Comparison of ENCODE assay signal across 1 cellular context in genomic region chr3:128412180-128413002, GRCh38.
A peak's percentile ranks its signal among the peaks of the same experiment; 100 is the strongest.
TF ChIP-seq lines count a peak whose summit lies in the region.

No MANE protein-coding gene starts in this region.

TF ChIP-seq in H1, 55 proteins besides CTCF, POLR2A, EP300 and RAD21:
- TF ChIP-seq, protein P1, sequence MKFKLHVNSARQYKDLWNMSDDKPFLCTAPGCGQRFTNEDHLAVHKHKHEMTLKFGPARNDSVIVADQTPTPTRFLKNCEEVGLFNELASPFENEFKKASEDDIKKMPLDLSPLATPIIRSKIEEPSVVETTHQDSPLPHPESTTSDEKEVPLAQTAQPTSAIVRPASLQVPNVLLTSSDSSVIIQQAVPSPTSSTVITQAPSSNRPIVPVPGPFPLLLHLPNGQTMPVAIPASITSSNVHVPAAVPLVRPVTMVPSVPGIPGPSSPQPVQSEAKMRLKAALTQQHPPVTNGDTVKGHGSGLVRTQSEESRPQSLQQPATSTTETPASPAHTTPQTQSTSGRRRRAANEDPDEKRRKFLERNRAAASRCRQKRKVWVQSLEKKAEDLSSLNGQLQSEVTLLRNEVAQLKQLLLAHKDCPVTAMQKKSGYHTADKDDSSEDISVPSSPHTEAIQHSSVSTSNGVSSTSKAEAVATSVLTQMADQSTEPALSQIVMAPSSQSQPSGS (IDR thresholded peaks at IDR 0.05; ENCODE audit: low read length) = peak; percentile 55; the same call in 1 of the 2 replicates
- no peak for TF ChIP-seq TCF12 (IDR thresholded peaks at IDR 0.05; ENCODE audit: low read depth, low read length)
TF ChIP-seq in H1: peak in this region for 1.
